Comparison of ENCODE assay signal across 10 cellular contexts in the genomic region with DNA sequence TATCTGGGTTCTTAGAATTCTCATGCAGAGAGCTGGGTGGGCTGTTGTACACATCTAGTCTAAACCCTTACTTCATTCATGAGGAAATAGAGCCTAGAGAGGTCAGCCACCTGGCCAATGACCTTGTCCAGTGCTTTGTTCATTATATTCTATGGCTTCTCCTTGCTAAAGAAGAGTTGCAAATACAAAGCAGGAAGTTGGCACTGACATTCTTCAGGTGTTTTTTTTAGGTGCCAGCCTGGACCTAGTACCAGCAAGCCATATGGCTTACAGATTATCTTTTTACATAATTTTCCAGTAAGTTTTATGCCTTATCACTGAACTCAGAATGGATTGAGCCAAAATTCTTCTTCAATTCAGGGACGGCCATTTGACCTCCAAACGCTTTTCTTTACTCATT.
"Had no signal": no experiment of that assay in that cellular context is flagged by ENCODE, and none has a peak within 500 bp of the region (broad histone marks: within the 10 kb centered on the region; RNA-seq: fewer than 3 reads in every experiment).

No MANE protein-coding gene starts in this region.

- H3K27ac ChIP-seq: GM23248, HL-60 had no signal

- H3K27ac Mint-ChIP-seq: HFFc6, IgD-negative memory B cell had no signal

- H3K4me3 Mint-ChIP-seq: HFFc6, IgD-negative memory B cell had no signal

- DNase-seq: GM23248, GOT3, H7, HFFc6, KBM-7 had no signal

- H3K4me1 ChIP-seq: HAP-1 had no signal

- ATAC-seq: HCT116, HepG2 had no signal

- H3K36me3 ChIP-seq: HAP-1 had no signal

- H3K9me3 ChIP-seq: HAP-1 had no signal

- H3K4me3 ChIP-seq: GM23248, HAP-1 had no signal

- FAIRE-seq: HepG2 had no signal

- H3K36me3 Mint-ChIP-seq: IgD-negative memory B cell had no signal
